In genomic region chr16:29594926-29595838, GRCh38 we compare ENCODE assay signal across 8 cellular contexts.
DNase-seq lines count a peak whose midpoint lies in the region; ATAC-seq and TF ChIP-seq lines count a peak whose summit lies in the region.
"Not testable (repeated sequence)": the region's sequence is repeated elsewhere in the genome, so short reads cannot be mapped to it uniquely, and the experiment has no call there.

No MANE protein-coding gene starts in this region.

- DNase-seq in AML-193 (lab: John Stamatoyannopoulos, UW) (peak; percentile 59 to 70), GM19238 (ENCODE audit: insufficient read length, low spot score) (peak; percentile 37), NCI-H524 treated with DMSO at 0.1 percent for 48 hours (lab: John Stamatoyannopoulos, UW) (peak; percentile 23), colonic mucosa (peak; percentile 94), left colon (peak; percentile 93 to 96)
- DNase-seq in activated CD4-positive, alpha-beta T cell treated with anti-CD3 and anti-CD28 coated beads, Interleukin-2, amount 10 ng/mL, durations not matched to agents 24 days and 14 days, result peak; percentile 97
- DNase-seq in stimulated activated CD4-positive, alpha-beta T cell treated with anti-CD3 and anti-CD28 coated beads, Interleukin-1b, Interleukin-23, amount 100 ng/mL, for 24 hours (ENCODE audit: low read depth in 4 of 4, low spot score in 1 of 4), result peak; percentile 63 to 85 (median 74)

- peak overlapping the region; percentile 86 for H3K4me3 Mint-ChIP-seq in activated CD4-positive, alpha-beta T cell treated with anti-CD3 and anti-CD28 coated beads, Interleukin-2, amount 10 ng/mL, durations not matched to agents 24 days and 14 days

- H3K4me1 ChIP-seq in colonic mucosa, result not testable (repeated sequence)

- H3K27ac ChIP-seq in colonic mucosa, result peak overlapping the region; percentile 81

- H3K9me3 Mint-ChIP-seq in activated CD4-positive, alpha-beta T cell treated with anti-CD3 and anti-CD28 coated beads, Interleukin-2, amount 10 ng/mL, durations not matched to agents 24 days and 14 days, result not testable (repeated sequence)

- intact Hi-C loops in activated CD4-positive, alpha-beta T cell treated with anti-CD3 and anti-CD28 coated beads, Interleukin-2, amount 10 ng/mL, durations not matched to agents 24 days and 14 days (cut with micrococcal nuclease), result loop anchor here (1.0 to 2.0 kb wide), 2 partner anchors 18 to 68 kb away; partner anchors contain the start of gene SPN
- intact Hi-C loops in colonic mucosa (cut with DNase I); left colon (cut with DNase I, micrococcal nuclease): not testable (repeated sequence)

- H3K9me3 ChIP-seq in colonic mucosa, result not testable (repeated sequence)

- H3K4me1 Mint-ChIP-seq in activated CD4-positive, alpha-beta T cell treated with anti-CD3 and anti-CD28 coated beads, Interleukin-2, amount 10 ng/mL, durations not matched to agents 24 days and 14 days, result peaks cover 28% of the 10 kb centered on the region

- peak overlapping the region; percentile 40 for H3K4me3 ChIP-seq in colonic mucosa

- peak overlapping the region; percentile 90 for H3K27ac Mint-ChIP-seq in activated CD4-positive, alpha-beta T cell treated with anti-CD3 and anti-CD28 coated beads, Interleukin-2, amount 10 ng/mL, durations not matched to agents 24 days and 14 days

- not testable (repeated sequence) for H3K27me3 ChIP-seq in colonic mucosa

- not testable (repeated sequence) for H3K27me3 Mint-ChIP-seq in activated CD4-positive, alpha-beta T cell treated with anti-CD3 and anti-CD28 coated beads, Interleukin-2, amount 10 ng/mL, durations not matched to agents 24 days and 14 days

- TF ChIP-seq CTCF in colonic mucosa (IDR thresholded peaks at IDR 0.05), result not testable (repeated sequence)

- not testable (repeated sequence) for H3K36me3 ChIP-seq in colonic mucosa

- peak overlapping the region in 1 of 2 donors; percentile 79 for H3K9ac ChIP-seq in colonic mucosa (ENCODE audit: low read depth in 2 of 2, low read length in 2 of 2)

- H3K36me3 Mint-ChIP-seq in activated CD4-positive, alpha-beta T cell treated with anti-CD3 and anti-CD28 coated beads, Interleukin-2, amount 10 ng/mL, durations not matched to agents 24 days and 14 days (ENCODE audit: low read depth), result peaks cover 16% of the 10 kb centered on the region

- ATAC-seq in HG03432 (IDR thresholded peaks at IDR 0.05; ENCODE audit: unreplicated experiment) (peak; percentile 78), left colon (peak; percentile 75)

Comparison
In these comparisons a context has a peak if more than half of its experiments do, and no peak if none do; other contexts are left out.
1. Peak in every context shown above with its lines: DNase-seq, ATAC-seq, H3K4me3 ChIP-seq and H3K27ac ChIP-seq.
2. DNase-seq: peak in every context shown above with its lines; median percentile 97 in activated CD4-positive, alpha-beta T cell treated with anti-CD3 and anti-CD28 coated beads, Interleukin-2, amount 10 ng/mL, durations not matched to agents 24 days and 14 days; 94 in left colon; 94 in colonic mucosa; 74 in stimulated activated CD4-positive, alpha-beta T cell treated with anti-CD3 and anti-CD28 coated beads, Interleukin-1b, Interleukin-23, amount 100 ng/mL, for 24 hours; 64 in AML-193; 37 in GM19238; 23 in NCI-H524 treated with DMSO at 0.1 percent for 48 hours.